ENCODE assay signal across 9 cellular contexts in the genomic region with DNA sequence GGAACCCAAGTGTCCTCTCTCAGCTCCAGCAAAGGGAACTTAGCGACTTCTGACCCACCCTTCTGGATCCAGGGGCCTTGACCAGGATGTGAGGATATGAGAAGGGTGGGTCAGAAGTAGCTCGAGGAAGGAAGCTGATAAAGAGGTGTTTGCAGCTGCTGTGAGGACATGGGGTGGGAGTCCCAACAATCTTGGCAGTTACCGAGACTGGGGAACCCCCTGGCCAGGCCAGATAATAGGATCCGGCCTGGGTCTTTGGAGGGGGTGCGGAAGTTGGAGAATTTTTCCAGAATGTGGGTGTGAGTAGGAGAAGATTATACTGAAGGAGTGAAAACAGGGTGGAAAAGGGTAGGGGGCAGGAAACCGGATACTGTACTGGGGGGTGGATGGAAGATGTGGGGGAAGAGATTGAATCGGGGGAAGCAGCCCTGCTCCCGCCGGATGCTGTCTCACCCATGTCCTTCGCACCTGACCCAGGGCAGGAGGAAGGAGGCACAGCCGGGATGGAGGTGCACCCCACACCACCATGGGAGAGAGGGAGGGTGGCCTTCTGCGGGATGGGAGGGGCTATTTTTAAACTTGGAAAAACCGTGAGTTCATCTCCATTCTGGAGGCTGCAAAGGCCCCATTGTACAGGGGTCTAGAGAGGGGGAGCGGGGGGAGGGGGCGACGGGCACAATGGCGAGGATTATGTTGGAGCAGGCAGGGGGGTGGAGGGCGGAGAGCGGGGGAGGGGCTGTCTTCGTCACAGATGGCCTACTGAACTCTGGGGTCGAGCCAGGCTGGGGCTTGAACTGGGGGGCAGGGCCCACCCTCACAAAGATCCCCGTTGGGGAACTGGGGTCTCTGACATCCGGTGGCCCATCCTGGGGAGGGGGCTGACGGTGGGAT. TPM values are rescaled to one million over a fixed set of nuclear protein-coding genes. Genes with fewer than 3 reads are reported as not detected.
A peak's percentile ranks its signal among the peaks of the same experiment; 100 is the strongest.
DNase-seq lines count a peak whose midpoint lies in the region; ATAC-seq and TF ChIP-seq lines count a peak whose summit lies in the region.
"Had no signal": no experiment of that assay in that cellular context is flagged by ENCODE, and none has a peak within 500 bp of the region (broad histone marks: within the 10 kb centered on the region; RNA-seq: fewer than 3 reads in every experiment).

No MANE protein-coding gene starts in this region.

- peaks cover 7% of the 10 kb centered on the region for H3K27me3 Mint-ChIP-seq in CD8-positive, alpha-beta T cell (ENCODE audit: low read depth)

- peak overlapping the region; percentile 93 for H3K18ac ChIP-seq in trophoblast cell (ENCODE audit: low read length)

- H3K79me1 ChIP-seq in trophoblast cell (ENCODE audit: low read length), result peaks cover 49% of the 10 kb centered on the region

- H3F3A ChIP-seq in PC-9 (ENCODE audit: insufficient read depth, low read depth), result peaks cover 25% of the 10 kb centered on the region; the same call in 1 of the 2 replicates

- POLR2A ChIA-PET in CD8-positive, alpha-beta T cell (lab: Charles Lee), result interaction anchor here (0.6 to 1.6 kb wide), 3 partner anchors 83 to 114 kb away, joined by 3 to 12 read pairs (median 3); a partner anchor contains a TSS
- POLR2A ChIA-PET in PC-9 (lab: Charles Lee; ENCODE audit: unreplicated experiment), result interaction anchor here (0.7 kb wide), 3 partner anchors 110 to 161 kb away, joined by 3 to 5 read pairs (median 3); no protein-coding TSS in a partner anchor

- H2AFZ ChIP-seq in trophoblast cell (ENCODE audit: insufficient read depth, low read length, poor library complexity) (peak overlapping the region; percentile 75), PC-9 (no peak overlapping the region)

- H3K36me3 Mint-ChIP-seq in CD8-positive, alpha-beta T cell, result no peaks in the 10 kb centered on the region
- H3K36me3 Mint-ChIP-seq: activated naive CD4-positive, alpha-beta T cell treated with anti-CD3 and anti-CD28 coated beads, Interleukin-2, amount 50 U/mL, for 72 hours had no signal

- ATAC-seq in CD8-positive, alpha-beta T cell, result no peak
- ATAC-seq in gastroesophageal sphincter (no peak), omental fat pad (ENCODE audit: low FRiP score) (no peak), HG02852 (IDR thresholded peaks at IDR 0.05; ENCODE audit: unreplicated experiment) (no peak)

- peak overlapping the region; percentile 78 for H2BK12ac ChIP-seq in trophoblast cell (ENCODE audit: low read length)

- peak overlapping the region; percentile 84 for H2AK5ac ChIP-seq in trophoblast cell (ENCODE audit: low read length)

- H3K4me2 ChIP-seq in trophoblast cell (ENCODE audit: low read length), result peak overlapping the region; percentile 68
- no peak overlapping the region for H3K4me2 ChIP-seq in PC-9

- DNase-seq in CD8-positive, alpha-beta T cell, result no peak
- DNase-seq in SJSA1 (ENCODE audit: low read depth in 1 of 2, low spot score in 2 of 2) (no peak), trophoblast cell (no peak), omental fat pad (ENCODE audit: low spot score) (no peak), PC-9 (no peak)
- DNase-seq in stimulated activated CD4-positive, alpha-beta T cell treated with anti-CD3 and anti-CD28 coated beads, Interleukin-4, amount 100 ng/mL, for 24 hours, result no peak

- no peaks in the 10 kb centered on the region for H3K36me3 ChIP-seq in CD8-positive, alpha-beta T cell (ENCODE audit: insufficient read depth, low read length)
- H3K36me3 ChIP-seq in SJSA1 (peaks cover 2% of the 10 kb centered on the region; the same call in 1 of the 2 replicates), gastroesophageal sphincter (peaks cover 0 to under 1% of the 10 kb centered on the region in 2 donors), trophoblast cell (ENCODE audit: control insufficient read depth in 1 of 2, insufficient read depth in 2 of 2, low read length in 2 of 2) (no peaks in the 10 kb centered on the region), PC-9 (ENCODE audit: low read depth) (no peaks in the 10 kb centered on the region)

- peak overlapping the region; percentile 78 for H3K4me3 Mint-ChIP-seq in CD8-positive, alpha-beta T cell

- no TSS peak for BruUV-seq in PC-9 (replicated peaks; lab: Mats Ljungman, UMichigan)

- H4K20me1 ChIP-seq in PC-9 (ENCODE audit: insufficient read depth), result no peaks in the 10 kb centered on the region

- peak overlapping the region; percentile 81 for H3K4me3 ChIP-seq in CD8-positive, alpha-beta T cell (ENCODE audit: low read depth, low read length)
- H3K4me3 ChIP-seq in SJSA1, result no peak overlapping the region
- H3K4me3 ChIP-seq in gastroesophageal sphincter, result peak overlapping the region; percentile 15 to 87
- no peak overlapping the region for H3K4me3 ChIP-seq in trophoblast cell (ENCODE audit: low read depth, low read length)
- H3K4me3 ChIP-seq in PC-9, result no peak overlapping the region

- TF ChIP-seq CTCF in CD8-positive, alpha-beta T cell (IDR thresholded peaks at IDR 0.05), result no peak
- TF ChIP-seq CTCF in gastroesophageal sphincter (IDR thresholded peaks at IDR 0.05) (no peak), omental fat pad (IDR thresholded peaks at IDR 0.05) (no peak), PC-9 (conservative IDR thresholded peaks at IDR 0.05) (no peak)

- no peaks in the 10 kb centered on the region for H3K9me2 ChIP-seq in PC-9 (ENCODE audit: insufficient read depth)

- whole genome bisulfite sequencing in gastroesophageal sphincter (ENCODE audit: low coverage in 1 of 2), 2 donors, result 27 to 34% methylated on average over 11 to 13 of the region's 24 CpGs
- WGBS in trophoblast cell (ENCODE audit: extremely low coverage, insufficient coverage, insufficient read length), result no CpG with 5 or more reads among the region's 24 CpGs

- H3K14ac ChIP-seq in trophoblast cell (ENCODE audit: low read length), result peak overlapping the region; percentile 90

- peak overlapping the region; percentile 78 for H4K12ac ChIP-seq in trophoblast cell (ENCODE audit: low read depth, low read length)

- H3K4me1 Mint-ChIP-seq in CD8-positive, alpha-beta T cell (ENCODE audit: low read depth), result peaks cover 38% of the 10 kb centered on the region

- intact Hi-C loops in CD8-positive, alpha-beta T cell (cut with DNase I, micrococcal nuclease), result loop anchor here in 1 of 2 experiments (2.0 to 5.0 kb wide), 3 partner anchors 15 to 253 kb away; a partner anchor contains a TSS
- intact Hi-C loops in PC-9 (cut with micrococcal nuclease; ENCODE audit: unreplicated experiment), result loop anchor here (5.0 kb wide), 4 partner anchors 113 to 408 kb away; a partner anchor contains a TSS

- H3K4ac ChIP-seq in trophoblast cell (ENCODE audit: low read depth, low read length), result no peak overlapping the region

- H3K9ac ChIP-seq in trophoblast cell (ENCODE audit: low read length), result no peak overlapping the region

- TF ChIP-seq EP300 in gastroesophageal sphincter (IDR thresholded peaks at IDR 0.05), result no peak

- H3K79me2 ChIP-seq in trophoblast cell (ENCODE audit: control insufficient read depth, insufficient read depth, low read length, poor library complexity) (peaks cover 5% of the 10 kb centered on the region), PC-9 (ENCODE audit: low read depth) (no peaks in the 10 kb centered on the region)

- peak overlapping the region; percentile 60 for H2BK5ac ChIP-seq in trophoblast cell (ENCODE audit: low read depth, low read length, poor library complexity)

- no peak for TF ChIP-seq POLR2A in gastroesophageal sphincter (IDR thresholded peaks at IDR 0.05)

- no peaks in the 10 kb centered on the region for H3K9me3 ChIP-seq in CD8-positive, alpha-beta T cell (ENCODE audit: low read length)
- no peaks in the 10 kb centered on the region for H3K9me3 ChIP-seq in SJSA1 (replicated peaks)
- no peaks in the 10 kb centered on the region for H3K9me3 ChIP-seq in gastroesophageal sphincter
- H3K9me3 ChIP-seq in trophoblast cell (ENCODE audit: insufficient read depth, low read depth, low read length), result no peaks in the 10 kb centered on the region
- no peaks in the 10 kb centered on the region for H3K9me3 ChIP-seq in PC-9 (ENCODE audit: insufficient read depth, low read depth)

- CTCF ChIA-PET in CD8-positive, alpha-beta T cell (lab: Charles Lee), result interaction anchor here (1.1 to 8.7 kb wide), 7 partner anchors 8 to 123 kb away, joined by 3 to 103 read pairs (median 24); a partner anchor contains a TSS
- CTCF ChIA-PET in PC-9 (lab: Charles Lee), result interaction anchor here (0.5 to 1.1 kb wide), 2 partner anchors 18 to 249 kb away, joined by 3 read pairs; no protein-coding TSS in a partner anchor

- H3K23ac ChIP-seq in trophoblast cell (ENCODE audit: low read length), result no peak overlapping the region

- H3K27ac ChIP-seq in CD8-positive, alpha-beta T cell (ENCODE audit: low read depth, low read length), result no peak overlapping the region
- H3K27ac ChIP-seq in SJSA1 (0 out of 2 replicates have a peak overlapping the region, but pooled peaks have one; percentile 37), gastroesophageal sphincter (peak overlapping the region; percentile 90 to 99 (median 98)), trophoblast cell (ENCODE audit: low read depth, low read length) (peak overlapping the region; percentile 91), PC-9 (no peak overlapping the region)

- peak overlapping the region; percentile 91 for H4K91ac ChIP-seq in trophoblast cell (ENCODE audit: low read depth, low read length)

- H3K9me3 Mint-ChIP-seq in CD8-positive, alpha-beta T cell, result no peaks in the 10 kb centered on the region
- H3K9me3 Mint-ChIP-seq: activated naive CD4-positive, alpha-beta T cell treated with anti-CD3 and anti-CD28 coated beads, Interleukin-2, amount 50 U/mL, for 72 hours had no signal

- H4K8ac ChIP-seq in trophoblast cell (ENCODE audit: low read depth, low read length), result peak overlapping the region; percentile 83

- H3K27me3 ChIP-seq in CD8-positive, alpha-beta T cell (ENCODE audit: insufficient read depth, low read length), result peaks cover 12% of the 10 kb centered on the region
- H3K27me3 ChIP-seq in SJSA1 (replicated peaks), result no peaks in the 10 kb centered on the region
- H3K27me3 ChIP-seq in gastroesophageal sphincter, result no peaks in the 10 kb centered on the region
- peaks cover 6% of the 10 kb centered on the region for H3K27me3 ChIP-seq in trophoblast cell (ENCODE audit: insufficient read depth, low read length)
- H3K27me3 ChIP-seq in PC-9 (ENCODE audit: insufficient read depth, low read depth), result peaks cover 20% of the 10 kb centered on the region

- peak overlapping the region; percentile 58 for H3K27ac Mint-ChIP-seq in CD8-positive, alpha-beta T cell
- H3K27ac Mint-ChIP-seq: activated naive CD4-positive, alpha-beta T cell treated with anti-CD3 and anti-CD28 coated beads, Interleukin-2, amount 50 U/mL, for 72 hours had no signal

- H2BK120ac ChIP-seq in trophoblast cell (ENCODE audit: insufficient read depth, low read length, poor library complexity), result peak overlapping the region; percentile 61

- H3K4me1 ChIP-seq in CD8-positive, alpha-beta T cell (ENCODE audit: insufficient read depth, low read length), result peaks cover 30% of the 10 kb centered on the region
- H3K4me1 ChIP-seq in SJSA1 (replicated peaks), result peaks cover 51% of the 10 kb centered on the region
- H3K4me1 ChIP-seq in gastroesophageal sphincter, result peaks cover 12 to 90% (median 50%) of the 10 kb centered on the region in 3 donors
- H3K4me1 ChIP-seq in trophoblast cell (ENCODE audit: control insufficient read depth in 1 of 2, insufficient read depth in 2 of 2, low read length in 2 of 2), result peaks cover 57% of the 10 kb centered on the region in 2 experiments
- peaks cover 44% of the 10 kb centered on the region for H3K4me1 ChIP-seq in PC-9 (replicated peaks; ENCODE audit: insufficient read depth)

RNA-seq across cellular contexts. Expression of a gene that starts 3.0 kb away (rescaled TPM):
- 10 to 100 TPM; 16.1 to 18.3 TPM for total RNA-seq in CD8-positive, alpha-beta T cell
- 272 and 358 TPM in 2 replicates for total RNA-seq in SJSA1 (2014; rRNA removed; shearing (Covaris generic))
- total RNA-seq in gastroesophageal sphincter, result 1,000 to 10,000 TPM in 3 of 4 donors, 100 to 1,000 TPM in 1; 702 to 1,904 (median 1,177) TPM
- polyA plus RNA-seq in trophoblast cell (2013), result 42.9 and 51.1 TPM in 2 replicates
- 1,000 to 10,000 TPM in 1 of 4 donors, 100 to 1,000 TPM in 3; 613 to 1,211 (median 746) TPM for total RNA-seq in omental fat pad
- 38.8 and 54.5 TPM in 2 replicates for total RNA-seq in PC-9 (2021)

RNA-seq across cellular contexts. Expression of a gene that starts 14.4 kb away (rescaled TPM):
- 10 to 100 TPM; 20.9 TPM for total RNA-seq in CD8-positive, alpha-beta T cell
- total RNA-seq in SJSA1 (2014; rRNA removed; shearing (Covaris generic)), result 2.2 and 3.4 TPM in 2 replicates
- total RNA-seq in gastroesophageal sphincter, result 10 to 100 TPM; 13.0 to 39.6 (median 17.1) TPM
- 40.9 and 41.2 TPM in 2 replicates for polyA plus RNA-seq in trophoblast cell (2013)
- 10 to 100 TPM in 1 of 4 donors, 1 to 10 TPM in 3; 8.9 to 11.1 (median 9.4) TPM for total RNA-seq in omental fat pad
- total RNA-seq in PC-9 (2021), result 55.0 and 64.3 TPM in 2 replicates

RNA-seq across cellular contexts. Expression of a gene that starts 20.7 kb away (rescaled TPM):
- total RNA-seq in CD8-positive, alpha-beta T cell, result not detected
- total RNA-seq in SJSA1 (2014; rRNA removed; shearing (Covaris generic)), result 0.11 TPM in 1 of 2 replicates, not detected in the other
- total RNA-seq in gastroesophageal sphincter (10 to 100 TPM; 44.3 to 52.1 (median 45.6) TPM), omental fat pad (10 to 100 TPM; 18.0 to 74.2 (median 35.5) TPM), PC-9 (2021) (not detected in 2 replicates)
- 1.3 and 1.8 TPM in 2 replicates for polyA plus RNA-seq in trophoblast cell (2013)
- total RNA-seq: activated naive CD4-positive, alpha-beta T cell treated with anti-CD3 and anti-CD28 coated beads, Interleukin-2, amount 50 U/mL, for 72 hours had no signal

RNA-seq across cellular contexts. Expression of a gene that starts 26.6 kb away (rescaled TPM):
- not detected for total RNA-seq in CD8-positive, alpha-beta T cell
- total RNA-seq in SJSA1 (2014; rRNA removed; shearing (Covaris generic)), result not detected in 2 replicates
- total RNA-seq in gastroesophageal sphincter (under 1 TPM in 1 of 4 donors, not detected in 3; 0.15 TPM), omental fat pad (not detected), PC-9 (2021) (not detected in 2 replicates)
- polyA plus RNA-seq in trophoblast cell (2013), result not detected in 2 replicates
- total RNA-seq: activated naive CD4-positive, alpha-beta T cell treated with anti-CD3 and anti-CD28 coated beads, Interleukin-2, amount 50 U/mL, for 72 hours had no signal

Comparison
In these comparisons a context has a peak if more than half of its experiments do, and no peak if none do; other contexts are left out.
1. H3K27ac ChIP-seq: peak in SJSA1 (single experiment), gastroesophageal sphincter (4 of 4) and trophoblast cell (single experiment); none in CD8-positive, alpha-beta T cell (single experiment) and PC-9 (single experiment).
2. H3K4me3 ChIP-seq: peak in CD8-positive, alpha-beta T cell (single experiment) and gastroesophageal sphincter (2 of 2); none in SJSA1 (single experiment), trophoblast cell (single experiment) and PC-9 (single experiment).
3. RNA of a gene that starts 20.7 kb away (total RNA-seq): 18.0 to 74.2 TPM in omental fat pad and 44.3 to 52.1 TPM in gastroesophageal sphincter; 0.11 TPM in SJSA1, not detected in CD8-positive, alpha-beta T cell and not detected in PC-9; every median in the first group is over 10 times any median in the second.